In the genomic region with DNA sequence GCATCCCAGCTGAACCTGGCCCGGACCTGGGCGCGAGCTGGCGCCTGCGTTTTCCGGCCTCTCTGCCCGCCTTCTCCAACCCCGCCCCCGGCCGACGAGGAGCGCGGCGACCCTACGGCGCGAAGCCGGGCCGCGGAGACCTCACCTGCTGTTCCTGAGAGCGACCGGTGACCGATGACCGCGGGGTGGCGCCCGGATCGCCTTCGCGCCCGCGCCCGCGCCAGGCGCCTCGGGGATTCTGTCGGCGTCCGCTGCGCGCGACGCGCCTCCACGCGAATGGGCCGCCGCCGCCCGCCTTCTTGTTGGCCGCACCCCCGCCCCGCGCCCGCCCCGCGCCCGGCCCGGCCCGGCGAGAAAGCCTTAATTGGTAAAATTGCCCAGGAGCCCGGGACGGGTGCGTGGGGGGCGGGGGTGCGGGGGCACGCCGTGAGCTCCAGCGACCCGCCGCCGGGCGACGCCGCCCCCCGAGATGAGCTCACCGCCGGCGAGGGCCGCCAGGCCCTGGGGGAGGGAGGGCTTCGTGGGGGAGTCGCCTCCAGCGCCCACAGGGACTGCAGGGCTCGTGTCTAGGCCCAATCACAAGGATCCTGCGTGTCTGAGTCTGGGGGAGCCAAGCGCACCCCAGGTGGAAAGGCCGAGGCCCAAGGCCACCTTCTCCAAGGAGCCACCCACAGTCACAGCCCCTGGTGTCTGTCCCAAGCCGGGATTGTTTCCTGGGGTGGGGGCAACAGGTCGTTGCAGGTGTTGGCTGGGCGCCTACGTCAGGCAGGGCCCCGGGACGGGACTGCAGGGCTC, we compare ENCODE assay signal across 8 cellular contexts. TPM values are rescaled to one million over a fixed set of nuclear protein-coding genes. Genes with fewer than 3 reads are reported as not detected.
DNase-seq lines count a peak whose midpoint lies in the region; ATAC-seq and TF ChIP-seq lines count a peak whose summit lies in the region.

A gene with protein sequence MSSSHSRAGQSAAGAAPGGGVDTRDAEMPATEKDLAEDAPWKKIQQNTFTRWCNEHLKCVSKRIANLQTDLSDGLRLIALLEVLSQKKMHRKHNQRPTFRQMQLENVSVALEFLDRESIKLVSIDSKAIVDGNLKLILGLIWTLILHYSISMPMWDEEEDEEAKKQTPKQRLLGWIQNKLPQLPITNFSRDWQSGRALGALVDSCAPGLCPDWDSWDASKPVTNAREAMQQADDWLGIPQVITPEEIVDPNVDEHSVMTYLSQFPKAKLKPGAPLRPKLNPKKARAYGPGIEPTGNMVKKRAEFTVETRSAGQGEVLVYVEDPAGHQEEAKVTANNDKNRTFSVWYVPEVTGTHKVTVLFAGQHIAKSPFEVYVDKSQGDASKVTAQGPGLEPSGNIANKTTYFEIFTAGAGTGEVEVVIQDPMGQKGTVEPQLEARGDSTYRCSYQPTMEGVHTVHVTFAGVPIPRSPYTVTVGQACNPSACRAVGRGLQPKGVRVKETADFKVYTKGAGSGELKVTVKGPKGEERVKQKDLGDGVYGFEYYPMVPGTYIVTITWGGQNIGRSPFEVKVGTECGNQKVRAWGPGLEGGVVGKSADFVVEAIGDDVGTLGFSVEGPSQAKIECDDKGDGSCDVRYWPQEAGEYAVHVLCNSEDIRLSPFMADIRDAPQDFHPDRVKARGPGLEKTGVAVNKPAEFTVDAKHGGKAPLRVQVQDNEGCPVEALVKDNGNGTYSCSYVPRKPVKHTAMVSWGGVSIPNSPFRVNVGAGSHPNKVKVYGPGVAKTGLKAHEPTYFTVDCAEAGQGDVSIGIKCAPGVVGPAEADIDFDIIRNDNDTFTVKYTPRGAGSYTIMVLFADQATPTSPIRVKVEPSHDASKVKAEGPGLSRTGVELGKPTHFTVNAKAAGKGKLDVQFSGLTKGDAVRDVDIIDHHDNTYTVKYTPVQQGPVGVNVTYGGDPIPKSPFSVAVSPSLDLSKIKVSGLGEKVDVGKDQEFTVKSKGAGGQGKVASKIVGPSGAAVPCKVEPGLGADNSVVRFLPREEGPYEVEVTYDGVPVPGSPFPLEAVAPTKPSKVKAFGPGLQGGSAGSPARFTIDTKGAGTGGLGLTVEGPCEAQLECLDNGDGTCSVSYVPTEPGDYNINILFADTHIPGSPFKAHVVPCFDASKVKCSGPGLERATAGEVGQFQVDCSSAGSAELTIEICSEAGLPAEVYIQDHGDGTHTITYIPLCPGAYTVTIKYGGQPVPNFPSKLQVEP (N-terminal part only) (minus strand): TSS at position 274 of the 795 bp plus-strand sequence. CDS start 3,389 bp downstream, outside the sequence.

- H3K27ac ChIP-seq in neural progenitor cell, result no peak within 1 kb of the TSS

- DNase-seq in BJ (ENCODE audit: low read depth), result no peak
- DNase-seq in H4 (ENCODE audit: low spot score), result no peak
- no peak for DNase-seq in fibroblast of the aortic adventitia (ENCODE audit: low read depth)
- DNase-seq in neural progenitor cell (ENCODE audit: low spot score), result peak; percentile 73
- no peak for DNase-seq in D341Med (ENCODE audit: low spot score)
- no peak for DNase-seq in NCI-H2171 (lab: John Stamatoyannopoulos, UW)

- TF ChIP-seq CTCF in BJ (IDR thresholded peaks at IDR 0.05; ENCODE audit: insufficient read depth, low read depth, low read length), result no peak
- TF ChIP-seq CTCF in WI38 (IDR thresholded peaks at IDR 0.05; ENCODE audit: low read depth, low read length), result no peak
- no peak for TF ChIP-seq CTCF in fibroblast of the aortic adventitia (IDR thresholded peaks at IDR 0.05; ENCODE audit: insufficient read depth, low read length)
- peak; percentile 32 for TF ChIP-seq CTCF in neural progenitor cell (IDR thresholded peaks at IDR 0.05)

- H3K4me1 ChIP-seq in neural progenitor cell, result no peaks in the 10 kb centered on the region

- peak within 1 kb of the TSS; percentile 61 for H3K4me2 ChIP-seq in neural progenitor cell

- H2AFZ ChIP-seq in neural progenitor cell (replicated peaks), result no peak within 1 kb of the TSS

- no peaks in the 10 kb centered on the region for H3K9me3 ChIP-seq in neural progenitor cell (ENCODE audit: low read depth)

- peaks cover 19% of the 10 kb centered on the region for H3K79me2 ChIP-seq in neural progenitor cell (ENCODE audit: low read depth)

- peak within 1 kb of the TSS; percentile 77 for H3K4me3 Mint-ChIP-seq in neural progenitor cell

- H3K9ac ChIP-seq in neural progenitor cell, result no peak within 1 kb of the TSS

- H3K36me3 ChIP-seq in BJ (ENCODE audit: control insufficient read depth, insufficient read depth, low read length) (peaks cover 5% of the 10 kb centered on the region; the same call in 1 of the 2 replicates), neural progenitor cell (no peaks in the 10 kb centered on the region)

- H3K27me3 Mint-ChIP-seq in neural progenitor cell (ENCODE audit: insufficient read depth, low read depth), result peaks cover 11% of the 10 kb centered on the region

- H3K4me1 Mint-ChIP-seq in neural progenitor cell, result peaks cover 4% of the 10 kb centered on the region

- H3K9me3 Mint-ChIP-seq in neural progenitor cell, result peaks cover 15% of the 10 kb centered on the region

- CTCF ChIA-PET in BJ (lab: Yijun Ruan, JAX), result interaction anchor here (1.1 to 2.3 kb wide), 6 partner anchors 23 to 161 kb away, joined by 3 to 16 read pairs (median 7); a partner anchor contains a TSS

- peaks cover 2% of the 10 kb centered on the region for H4K20me1 ChIP-seq in neural progenitor cell (ENCODE audit: low read depth)

- no peak for ATAC-seq in GM18517 (IDR thresholded peaks at IDR 0.05; ENCODE audit: unreplicated experiment)

- H3K36me3 Mint-ChIP-seq in neural progenitor cell, result no peaks in the 10 kb centered on the region

- POLR2A ChIA-PET in BJ (lab: Charles Lee), result no interaction called here

- no peak within 1 kb of the TSS for H3K27ac Mint-ChIP-seq in neural progenitor cell

- H3K4me3 ChIP-seq in BJ (ENCODE audit: low read depth, low read length), result peak within 1 kb of the TSS; percentile 65
- peak within 1 kb of the TSS; percentile 74 for H3K4me3 ChIP-seq in WI38 (ENCODE audit: low read depth, low read length)
- H3K4me3 ChIP-seq in fibroblast of the aortic adventitia (ENCODE audit: low read depth, low read length), result peak within 1 kb of the TSS; percentile 65
- H3K4me3 ChIP-seq in neural progenitor cell, result peak within 1 kb of the TSS; percentile 35

- H3K27me3 ChIP-seq in BJ (ENCODE audit: control insufficient read depth, insufficient read depth, low read length), result no peaks in the 10 kb centered on the region
- peaks cover 16% of the 10 kb centered on the region for H3K27me3 ChIP-seq in neural progenitor cell

- peaks cover 20% of the 10 kb centered on the region for H3F3A ChIP-seq in neural progenitor cell (ENCODE audit: low read depth)

RNA-seq across cellular contexts. Expression of the gene that starts here (rescaled TPM):
- polyA plus RNA-seq in BJ (2011; rRNA removed), result 855 and 1,740 TPM in 2 replicates
- 3,675 and 4,472 TPM in 2 replicates for polyA minus RNA-seq in BJ (2011; rRNA and poly(A)+ RNA removed)
- 409 and 458 TPM in 2 replicates for total RNA-seq in H4 (2014; rRNA removed; shearing (Covaris generic))
- total RNA-seq in fibroblast of the aortic adventitia (ENCODE audit: low replicate concordance), result 549 and 1,365 TPM in 2 replicates
- total RNA-seq in neural progenitor cell (ENCODE audit: low replicate concordance), result 189 and 559 TPM in 2 replicates
